8 cellular contexts compared by ENCODE assay signal in the genomic region with DNA sequence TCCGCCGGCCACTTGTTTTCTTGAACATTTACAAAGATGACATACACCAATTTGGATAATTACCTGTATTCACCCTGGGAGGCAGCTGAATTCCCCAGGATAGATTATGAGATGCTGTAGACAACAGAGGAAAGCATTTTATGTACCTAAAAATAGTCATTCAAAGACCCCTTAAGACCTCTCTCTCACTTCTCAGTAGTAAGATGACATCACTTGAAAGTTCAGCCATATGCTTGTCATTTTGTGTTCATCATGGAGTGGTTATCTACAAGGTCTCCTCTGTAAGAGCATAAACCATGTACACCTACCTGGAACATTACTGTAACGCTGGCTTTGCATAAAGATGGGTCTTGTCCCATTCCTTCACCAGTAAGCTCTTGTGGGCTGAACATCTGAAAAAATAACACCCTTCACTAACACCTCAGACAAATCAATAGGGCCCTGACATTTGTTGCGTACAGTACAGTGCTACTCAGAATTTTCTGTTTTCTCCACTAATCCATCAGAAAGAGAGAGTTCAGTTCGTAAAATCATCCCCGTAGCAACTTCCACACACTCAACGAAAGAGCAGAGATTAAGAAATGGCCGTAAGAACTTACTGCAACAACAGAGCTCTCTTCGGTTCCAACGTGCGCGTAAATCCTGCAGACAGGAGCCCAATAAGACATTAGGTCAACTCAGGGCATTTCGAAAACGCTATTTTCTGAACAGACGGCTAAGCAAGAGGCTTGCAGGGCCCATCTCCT. TPM values are rescaled to one million over a fixed set of nuclear protein-coding genes. Genes with fewer than 3 reads are reported as not detected.
DNase-seq lines count a peak whose midpoint lies in the region; TF ChIP-seq lines count a peak whose summit lies in the region.

No MANE protein-coding gene starts in this region.

- DNase-seq in AG10803 (ENCODE audit: low read depth) (no peak), Karpas-422 (peak; percentile 58), cardiac fibroblast (ENCODE audit: low read depth in 2 of 2) (no peak), NCI-H2196 treated with DMSO at 0.1 percent for 48 hours (lab: John Stamatoyannopoulos, UW; ENCODE audit: unreplicated experiment) (no peak), NCI-H2227 treated with DMSO at 0.1 percent for 48 hours (lab: John Stamatoyannopoulos, UW) (no peak), AML-193 (lab: John Stamatoyannopoulos, UW) (no peak), NOMO-1 treated with DMSO at 0.1 percent for 48 hours (lab: John Stamatoyannopoulos, UW; ENCODE audit: unreplicated experiment) (no peak)

- peak overlapping the region; percentile 96 for H3K9ac ChIP-seq in Karpas-422 (ENCODE audit: low read length)
- peak overlapping the region; percentile 75 for H3K9ac ChIP-seq in muscle layer of colon (ENCODE audit: low read length)

- H3K9me2 ChIP-seq in Karpas-422 (replicated peaks; ENCODE audit: insufficient read depth, low read length), result no peaks in the 10 kb centered on the region

- H3K27ac ChIP-seq in Karpas-422 (ENCODE audit: low read length), result peak overlapping the region; percentile 85
- H3K27ac ChIP-seq in muscle layer of colon (ENCODE audit: low read depth, low read length), result peak overlapping the region; percentile 64

- H3K4me1 ChIP-seq in Karpas-422 (ENCODE audit: low read length) (peaks cover 59% of the 10 kb centered on the region), muscle layer of colon (ENCODE audit: insufficient read depth, low read length) (peaks cover 28% of the 10 kb centered on the region)

- H3K4me3 ChIP-seq in AG10803 (ENCODE audit: low read length), result peak overlapping the region; percentile 93
- H3K4me3 ChIP-seq in Karpas-422 (ENCODE audit: low read length), result peak overlapping the region; percentile 88
- H3K4me3 ChIP-seq in cardiac fibroblast (replicated peaks in 1 of 2; ENCODE audit: low read depth in 2 of 2, low read length in 2 of 2), result peak overlapping the region; percentile 82 to 85
- peak overlapping the region; percentile 97 to 100 for H3K4me3 ChIP-seq in muscle layer of colon (ENCODE audit: low read depth in 1 of 2, low read length in 2 of 2)

- peaks cover 30% of the 10 kb centered on the region for H4K20me1 ChIP-seq in Karpas-422 (ENCODE audit: insufficient read depth, low read depth, low read length)

- H3K79me2 ChIP-seq in Karpas-422 (ENCODE audit: low read length), result peaks cover 56% of the 10 kb centered on the region

- peaks cover 38% of the 10 kb centered on the region for H3K36me3 ChIP-seq in Karpas-422 (ENCODE audit: insufficient read depth, low read length)
- peaks cover 37% of the 10 kb centered on the region for H3K36me3 ChIP-seq in muscle layer of colon (ENCODE audit: insufficient read depth, low read length)

- no peak overlapping the region for H2AFZ ChIP-seq in Karpas-422 (ENCODE audit: low read length)

- H3K27me3 ChIP-seq in Karpas-422 (ENCODE audit: low read length), result no peaks in the 10 kb centered on the region
- H3K27me3 ChIP-seq in muscle layer of colon (ENCODE audit: control insufficient read depth in 1 of 2, insufficient read depth in 2 of 2, low read length in 2 of 2), result no peaks in the 10 kb centered on the region

- H3K4me2 ChIP-seq in Karpas-422 (ENCODE audit: low read depth, low read length, poor library complexity, severe bottlenecking), result peak overlapping the region; percentile 97

- TF ChIP-seq CTCF in AG10803 (conservative IDR thresholded peaks at IDR 0.05; ENCODE audit: low read length) (no peak), cardiac fibroblast (IDR thresholded peaks at IDR 0.05; ENCODE audit: low read depth, low read length) (no peak)

- no peaks in the 10 kb centered on the region for H3K9me3 ChIP-seq in Karpas-422 (ENCODE audit: low read length)
- H3K9me3 ChIP-seq in muscle layer of colon (ENCODE audit: low read length), result no peaks in the 10 kb centered on the region

RNA-seq across cellular contexts. Expression of a gene that starts 15.6 kb away (rescaled TPM):
- total RNA-seq in Karpas-422 (2014; rRNA removed; shearing (Covaris generic); ENCODE audit: low replicate concordance), result 44.0 and 123 TPM in 2 replicates

RNA-seq across cellular contexts. Expression of a gene that starts 22.4 kb away (rescaled TPM):
- total RNA-seq in Karpas-422 (2014; rRNA removed; shearing (Covaris generic); ENCODE audit: low replicate concordance), result 2.7 TPM in 1 of 2 replicates, not detected in the other

RNA-seq across cellular contexts. Expression of a gene that starts 23.1 kb away (rescaled TPM):
- 30.0 and 39.9 TPM in 2 replicates for total RNA-seq in Karpas-422 (2014; rRNA removed; shearing (Covaris generic); ENCODE audit: low replicate concordance)

RNA-seq across cellular contexts. Expression of a gene that starts 25.7 kb away (rescaled TPM):
- total RNA-seq in Karpas-422 (2014; rRNA removed; shearing (Covaris generic); ENCODE audit: low replicate concordance), result 167 and 208 TPM in 2 replicates

RNA-seq across cellular contexts. Expression of a gene that starts 49.8 kb away (rescaled TPM):
- total RNA-seq in Karpas-422 (2014; rRNA removed; shearing (Covaris generic); ENCODE audit: low replicate concordance), result 37.5 and 41.1 TPM in 2 replicates
